ENCODE assay signal across 21 cellular contexts in the genomic region with DNA sequence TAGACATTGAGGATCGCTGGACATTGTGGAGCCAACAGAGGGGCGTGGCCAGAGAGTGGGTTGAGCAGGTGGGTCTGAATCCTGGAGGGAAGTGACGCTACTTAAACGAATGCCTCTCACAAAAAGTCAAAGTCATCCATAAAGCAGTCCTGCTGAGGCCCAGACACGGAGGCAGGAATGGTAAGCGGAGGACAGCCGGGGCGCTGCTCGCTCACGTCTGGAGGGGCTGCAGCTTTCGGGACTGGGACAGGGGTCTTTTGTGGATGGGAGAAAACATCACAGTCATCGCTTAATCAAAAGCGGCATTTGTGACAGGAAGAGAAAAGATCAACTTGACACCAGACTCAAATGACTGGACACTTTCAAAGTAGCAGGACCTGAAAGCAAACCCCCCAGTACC.
"Had no signal": no experiment of that assay in that cellular context is flagged by ENCODE, and none has a peak within 500 bp of the region (broad histone marks: within the 10 kb centered on the region; RNA-seq: fewer than 3 reads in every experiment).

No MANE protein-coding gene starts in this region.

- H3K27ac Mint-ChIP-seq: mesothelial cell of epicardium; naive B cell; natural killer cell; stimulated activated naive CD8-positive, alpha-beta T cell treated with anti-CD3 and anti-CD28 coated beads, Interleukin-15, Interleukin-2, amounts not matched to agents 100 ng/mL and 50 ng/mL, for 24 hours had no signal

- H3K4me1 Mint-ChIP-seq: naive B cell, natural killer cell had no signal

- H3K9me3 Mint-ChIP-seq: mesothelial cell of epicardium; natural killer cell; stimulated activated naive CD8-positive, alpha-beta T cell treated with anti-CD3 and anti-CD28 coated beads, Interleukin-15, Interleukin-2, amounts not matched to agents 100 ng/mL and 50 ng/mL, for 24 hours had no signal

- H3K4me3 Mint-ChIP-seq: mesothelial cell of epicardium; natural killer cell; stimulated activated naive CD8-positive, alpha-beta T cell treated with anti-CD3 and anti-CD28 coated beads, Interleukin-15, Interleukin-2, amounts not matched to agents 100 ng/mL and 50 ng/mL, for 24 hours had no signal

- H3K27me3 Mint-ChIP-seq: stimulated activated naive CD8-positive, alpha-beta T cell treated with anti-CD3 and anti-CD28 coated beads, Interleukin-15, Interleukin-2, amounts not matched to agents 100 ng/mL and 50 ng/mL, for 24 hours had no signal

- DNase-seq: heart right ventricle; islet precursor cell; left ventricle myocardium inferior; mesenchymal stem cell; naive B cell; natural killer cell; ovary; retina; right cardiac atrium; stimulated activated CD4-positive, alpha-beta T cell treated with anti-CD3 and anti-CD28 coated beads, Interleukin-12 subunit alpha, Interleukin-12 subunit beta, amount 100 ng/mL, for 4 hours; stimulated activated CD4-positive, alpha-beta T cell treated with anti-CD3 and anti-CD28 coated beads, Interleukin-15, amount 100 ng/mL, for 24 hours; stimulated activated CD4-positive, alpha-beta T cell treated with anti-CD3 and anti-CD28 coated beads, Interleukin-2, amount 100 ng/mL, for 24 hours; stimulated activated CD4-positive, alpha-beta T cell treated with anti-CD3 and anti-CD28 coated beads, Interleukin-4, amount 100 ng/mL, for 1 hour; stimulated activated naive CD4-positive, alpha-beta T cell; testis; thyroid gland; transverse colon; upper lobe of right lung had no signal

- ATAC-seq: heart right ventricle, natural killer cell, right cardiac atrium, sciatic nerve, upper lobe of right lung had no signal

- H3K36me3 Mint-ChIP-seq: mesothelial cell of epicardium, naive B cell, natural killer cell had no signal
